In the genomic region with DNA sequence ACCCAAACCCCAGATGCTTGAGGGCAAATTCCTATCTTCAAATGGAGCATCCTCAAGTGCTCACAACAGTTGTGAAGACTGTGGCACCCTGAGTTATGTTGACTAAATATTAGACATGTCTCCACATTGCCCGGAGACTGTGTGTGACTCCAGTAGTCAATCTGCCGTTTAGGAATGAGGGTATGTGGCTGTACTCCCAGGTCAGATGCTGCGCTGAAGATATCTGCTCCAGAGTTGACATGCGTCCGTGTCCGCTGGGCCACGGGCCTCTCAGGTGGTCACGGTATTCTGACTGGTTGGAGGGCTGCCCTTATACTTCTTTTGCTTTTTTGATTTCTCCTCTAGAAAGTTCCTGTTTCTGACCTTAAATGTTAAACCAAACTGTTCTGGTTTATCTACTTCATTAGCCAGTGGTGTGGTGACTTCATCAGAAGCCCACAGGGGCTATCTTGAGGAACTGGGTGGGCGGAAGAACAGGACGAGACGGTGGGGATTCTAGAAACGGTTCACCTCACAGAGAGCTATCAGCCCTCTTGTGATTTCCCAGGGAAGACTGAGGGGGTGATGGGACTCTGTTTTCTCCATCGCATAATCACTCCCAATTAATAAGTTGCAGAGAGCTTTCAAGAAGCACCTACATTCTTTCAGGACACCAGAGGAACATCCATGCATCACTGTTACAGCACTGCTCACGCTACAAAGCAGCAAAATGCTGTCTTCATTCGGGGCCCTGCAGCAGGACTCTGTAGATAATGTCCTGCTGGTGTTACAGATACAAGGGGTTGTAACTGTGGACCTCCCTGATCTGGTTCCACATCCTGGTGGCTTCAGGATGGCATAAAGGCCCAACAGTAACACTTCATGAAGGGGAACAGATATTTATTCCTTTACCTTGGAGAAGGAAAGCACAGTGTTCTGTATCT, we compare ENCODE assay signal across 10 cellular contexts. TPM values are rescaled to one million over a fixed set of nuclear protein-coding genes. Genes with fewer than 3 reads are reported as not detected.
DNase-seq lines count a peak whose midpoint lies in the region; ATAC-seq and TF ChIP-seq lines count a peak whose summit lies in the region.
"Had no signal": no experiment of that assay in that cellular context is flagged by ENCODE, and none has a peak within 500 bp of the region (broad histone marks: within the 10 kb centered on the region; RNA-seq: fewer than 3 reads in every experiment).

No MANE protein-coding gene starts in this region.

- H3K4me3 ChIP-seq in DOHH2 (ENCODE audit: low read length) = peak overlapping the region; percentile 89
- peak overlapping the region; percentile 46 for H3K4me3 ChIP-seq in Jurkat, Clone E6-1 (ENCODE audit: low read length)
- no peak overlapping the region for H3K4me3 ChIP-seq in trophoblast cell (ENCODE audit: low read depth, low read length)
- H3K4me3 ChIP-seq: cardiac muscle cell, GM23338 had no signal

- H3K4me1 Mint-ChIP-seq in activated T-helper 1 cell treated with anti-CD3 and anti-CD28 coated beads, Interleukin-12 subunit alpha, Interleukin-12 subunit beta, Interleukin-2, Interleukin-4 antibody, amounts not matched to agents 30 ng/mL and 10 ng/mL and 1 ng/mL, durations not matched to agents 14 hours and 24 hours and 36 hours (ENCODE audit: low read depth) = peaks cover 48% of the 10 kb centered on the region

- no peak overlapping the region for H2AK5ac ChIP-seq in trophoblast cell (ENCODE audit: low read length)

- no peaks in the 10 kb centered on the region for H3K9me3 Mint-ChIP-seq in activated T-helper 1 cell treated with anti-CD3 and anti-CD28 coated beads, Interleukin-12 subunit alpha, Interleukin-12 subunit beta, Interleukin-2, Interleukin-4 antibody, amounts not matched to agents 30 ng/mL and 10 ng/mL and 1 ng/mL, durations not matched to agents 14 hours and 24 hours and 36 hours
- H3K9me3 Mint-ChIP-seq: GM23338 had no signal

- intact Hi-C loops in activated T-helper 1 cell treated with anti-CD3 and anti-CD28 coated beads, Interleukin-12 subunit alpha, Interleukin-12 subunit beta, Interleukin-2, Interleukin-4 antibody, amounts not matched to agents 30 ng/mL and 10 ng/mL and 1 ng/mL, durations not matched to agents 14 hours and 24 hours and 36 hours (cut with micrococcal nuclease) = loop anchor here (2.0 kb wide), 1 partner anchor 718 kb away; a partner anchor contains a TSS

- H2AFZ ChIP-seq in trophoblast cell (ENCODE audit: insufficient read depth, low read length, poor library complexity) = no peak overlapping the region

- H3K4me1 ChIP-seq in DOHH2 (ENCODE audit: control insufficient read depth, low read length) (peaks cover 45% of the 10 kb centered on the region), trophoblast cell (ENCODE audit: control insufficient read depth in 1 of 2, insufficient read depth in 2 of 2, low read length in 2 of 2) (peaks cover 3 to 15% of the 10 kb centered on the region in 2 experiments)

- H3K27me3 ChIP-seq in DOHH2 (ENCODE audit: control insufficient read depth, low read length) = no peaks in the 10 kb centered on the region
- H3K27me3 ChIP-seq in trophoblast cell (ENCODE audit: insufficient read depth, low read length) = no peaks in the 10 kb centered on the region
- H3K27me3 ChIP-seq: cardiac muscle cell had no signal

- H3F3A ChIP-seq in DOHH2 (ENCODE audit: control insufficient read depth, insufficient read depth) = peaks cover 45% of the 10 kb centered on the region

- peaks cover 11% of the 10 kb centered on the region for H4K20me1 ChIP-seq in DOHH2 (ENCODE audit: control insufficient read depth, insufficient read depth, low read depth, low read length)

- H3K9me3 ChIP-seq in DOHH2 (ENCODE audit: control insufficient read depth, insufficient read depth, low read length) (no peaks in the 10 kb centered on the region), trophoblast cell (ENCODE audit: insufficient read depth, low read depth, low read length) (no peaks in the 10 kb centered on the region)

- H3K27ac ChIP-seq in DOHH2 (ENCODE audit: low read depth, low read length) (peak overlapping the region; percentile 96), trophoblast cell (ENCODE audit: low read depth, low read length) (peak overlapping the region; percentile 16)
- H3K27ac ChIP-seq: cardiac muscle cell had no signal

- H3K9me2 ChIP-seq in DOHH2 (replicated peaks; ENCODE audit: control insufficient read depth, low read length) = no peaks in the 10 kb centered on the region

- peak overlapping the region; percentile 90 for H3K4me2 ChIP-seq in DOHH2 (ENCODE audit: low read length)
- H3K4me2 ChIP-seq in trophoblast cell (ENCODE audit: low read length) = no peak overlapping the region
- H3K4me2 ChIP-seq: GM23338 had no signal

- peak overlapping the region; percentile 63 for H4K8ac ChIP-seq in trophoblast cell (ENCODE audit: low read depth, low read length)

- H3K4me3 Mint-ChIP-seq in activated T-helper 1 cell treated with anti-CD3 and anti-CD28 coated beads, Interleukin-12 subunit alpha, Interleukin-12 subunit beta, Interleukin-2, Interleukin-4 antibody, amounts not matched to agents 30 ng/mL and 10 ng/mL and 1 ng/mL, durations not matched to agents 14 hours and 24 hours and 36 hours = peak overlapping the region; percentile 97
- H3K4me3 Mint-ChIP-seq: GM23338 had no signal

- H3K4ac ChIP-seq in trophoblast cell (ENCODE audit: low read depth, low read length) = no peak overlapping the region

- H2BK5ac ChIP-seq in trophoblast cell (ENCODE audit: low read depth, low read length, poor library complexity) = peak overlapping the region; percentile 52

- no peaks in the 10 kb centered on the region for H3K27me3 Mint-ChIP-seq in activated T-helper 1 cell treated with anti-CD3 and anti-CD28 coated beads, Interleukin-12 subunit alpha, Interleukin-12 subunit beta, Interleukin-2, Interleukin-4 antibody, amounts not matched to agents 30 ng/mL and 10 ng/mL and 1 ng/mL, durations not matched to agents 14 hours and 24 hours and 36 hours (ENCODE audit: insufficient read depth)

- peak overlapping the region; percentile 45 for H4K91ac ChIP-seq in trophoblast cell (ENCODE audit: low read depth, low read length)

- H3K79me1 ChIP-seq in trophoblast cell (ENCODE audit: low read length) = peaks cover 7% of the 10 kb centered on the region

- peak overlapping the region; percentile 88 for H2BK12ac ChIP-seq in trophoblast cell (ENCODE audit: low read length)

- DNase-seq in Jurkat, Clone E6-1 (ENCODE audit: low read depth, low spot score) = no peak
- DNase-seq in activated T-helper 1 cell treated with anti-CD3 and anti-CD28 coated beads, Interleukin-12 subunit alpha, Interleukin-12 subunit beta, Interleukin-2, Interleukin-4 antibody, amounts not matched to agents 30 ng/mL and 10 ng/mL and 1 ng/mL, durations not matched to agents 14 hours and 24 hours and 36 hours (ENCODE audit: low spot score) = no peak
- no peak for DNase-seq in trophoblast cell
- DNase-seq in putamen (ENCODE audit: low spot score) = no peak
- DNase-seq in RKO (ENCODE audit: low spot score) = no peak

- peak overlapping the region; percentile 72 for H2BK120ac ChIP-seq in trophoblast cell (ENCODE audit: insufficient read depth, low read length, poor library complexity)

- H4K12ac ChIP-seq in trophoblast cell (ENCODE audit: low read depth, low read length) = no peak overlapping the region

- H3K79me2 ChIP-seq in DOHH2 (ENCODE audit: control insufficient read depth, low read length) (peaks cover 54% of the 10 kb centered on the region), trophoblast cell (ENCODE audit: control insufficient read depth, insufficient read depth, low read length, poor library complexity) (peaks cover 2% of the 10 kb centered on the region)

- H3K36me3 ChIP-seq in DOHH2 (ENCODE audit: control insufficient read depth, low read length) (peaks cover 34% of the 10 kb centered on the region), trophoblast cell (ENCODE audit: control insufficient read depth in 1 of 2, insufficient read depth in 2 of 2, low read length in 2 of 2) (no peaks in the 10 kb centered on the region)
- H3K36me3 ChIP-seq: cardiac muscle cell had no signal

- H3K27ac Mint-ChIP-seq in activated T-helper 1 cell treated with anti-CD3 and anti-CD28 coated beads, Interleukin-12 subunit alpha, Interleukin-12 subunit beta, Interleukin-2, Interleukin-4 antibody, amounts not matched to agents 30 ng/mL and 10 ng/mL and 1 ng/mL, durations not matched to agents 14 hours and 24 hours and 36 hours = peak overlapping the region; percentile 99

- peak overlapping the region; percentile 40 for H3K14ac ChIP-seq in trophoblast cell (ENCODE audit: low read length)

- no peak for ATAC-seq in HG03159 (IDR thresholded peaks at IDR 0.05; ENCODE audit: unreplicated experiment)

- no peak overlapping the region for H3K9ac ChIP-seq in trophoblast cell (ENCODE audit: low read length)

- H3K23ac ChIP-seq in trophoblast cell (ENCODE audit: low read length) = no peak overlapping the region

- no CpG with 5 or more reads among the region's 15 CpGs for WGBS in trophoblast cell (ENCODE audit: extremely low coverage, insufficient coverage, insufficient read length)

- peak overlapping the region; percentile 38 for H3K18ac ChIP-seq in trophoblast cell (ENCODE audit: low read length)

- no peak for TF ChIP-seq CTCF in DOHH2 (IDR thresholded peaks at IDR 0.05; ENCODE audit: low read depth, low read length, poor library complexity, severe bottlenecking)

- H3K36me3 Mint-ChIP-seq in activated T-helper 1 cell treated with anti-CD3 and anti-CD28 coated beads, Interleukin-12 subunit alpha, Interleukin-12 subunit beta, Interleukin-2, Interleukin-4 antibody, amounts not matched to agents 30 ng/mL and 10 ng/mL and 1 ng/mL, durations not matched to agents 14 hours and 24 hours and 36 hours (ENCODE audit: low read depth) = peaks cover 18% of the 10 kb centered on the region

RNA-seq across cellular contexts. Expression of a gene that starts 1.3 kb away (rescaled TPM):
- 646 TPM for polyA plus RNA-seq in Jurkat, Clone E6-1 (2012; ENCODE audit: insufficient read depth, insufficient read length)
- total RNA-seq in activated T-helper 1 cell treated with anti-CD3 and anti-CD28 coated beads, Interleukin-12 subunit alpha, Interleukin-12 subunit beta, Interleukin-2, Interleukin-4 antibody, amounts not matched to agents 30 ng/mL and 10 ng/mL and 1 ng/mL, durations not matched to agents 14 hours and 24 hours and 36 hours = 758 and 774 TPM in 2 replicates
- polyA plus RNA-seq in trophoblast cell (2013) = 398 and 413 TPM in 2 replicates
- total RNA-seq: LHCN-M2 had no signal

RNA-seq across cellular contexts. Expression of a gene that starts 28.4 kb away (rescaled TPM):
- 0.55 TPM for polyA plus RNA-seq in Jurkat, Clone E6-1 (2012; ENCODE audit: insufficient read depth, insufficient read length)
- 0.13 and 0.17 TPM in 2 replicates for total RNA-seq in activated T-helper 1 cell treated with anti-CD3 and anti-CD28 coated beads, Interleukin-12 subunit alpha, Interleukin-12 subunit beta, Interleukin-2, Interleukin-4 antibody, amounts not matched to agents 30 ng/mL and 10 ng/mL and 1 ng/mL, durations not matched to agents 14 hours and 24 hours and 36 hours
- polyA plus RNA-seq in trophoblast cell (2013) = 0.19 and 0.24 TPM in 2 replicates
- total RNA-seq: GM23338, LHCN-M2 had no signal
- polyA plus RNA-seq: GM23338 had no signal
